Comparison of ENCODE assay signal across 1 cellular context in genomic region chr7:27739301-27739913, GRCh38.
TF ChIP-seq lines count a peak whose summit lies in the region.

No MANE protein-coding gene starts in this region.

TF ChIP-seq in HepG2, 621 proteins besides CTCF, POLR2A, EP300 and RAD21 (continued from another document):
- TF ChIP-seq, protein P1, sequence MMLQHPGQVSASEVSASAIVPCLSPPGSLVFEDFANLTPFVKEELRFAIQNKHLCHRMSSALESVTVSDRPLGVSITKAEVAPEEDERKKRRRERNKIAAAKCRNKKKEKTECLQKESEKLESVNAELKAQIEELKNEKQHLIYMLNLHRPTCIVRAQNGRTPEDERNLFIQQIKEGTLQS (CRISPR knock-in tag; IDR thresholded peaks at IDR 0.05), result no peak
- no peak for TF ChIP-seq SSRP1 (CRISPR knock-in tag; IDR thresholded peaks at IDR 0.05)
- TF ChIP-seq ZNF441 (CRISPR knock-in tag; IDR thresholded peaks at IDR 0.05; ENCODE audit: borderline replicate concordance), result 0 out of 2 replicates have a peak, but pooled peaks have one; percentile 25
- no peak for TF ChIP-seq ZNF510 (CRISPR knock-in tag; IDR thresholded peaks at IDR 0.05; ENCODE audit: low read depth)
- TF ChIP-seq ZNF792 (CRISPR knock-in tag; IDR thresholded peaks at IDR 0.05), result peak; percentile 7; the same call in 1 of the 2 replicates
- TF ChIP-seq, protein P2, sequence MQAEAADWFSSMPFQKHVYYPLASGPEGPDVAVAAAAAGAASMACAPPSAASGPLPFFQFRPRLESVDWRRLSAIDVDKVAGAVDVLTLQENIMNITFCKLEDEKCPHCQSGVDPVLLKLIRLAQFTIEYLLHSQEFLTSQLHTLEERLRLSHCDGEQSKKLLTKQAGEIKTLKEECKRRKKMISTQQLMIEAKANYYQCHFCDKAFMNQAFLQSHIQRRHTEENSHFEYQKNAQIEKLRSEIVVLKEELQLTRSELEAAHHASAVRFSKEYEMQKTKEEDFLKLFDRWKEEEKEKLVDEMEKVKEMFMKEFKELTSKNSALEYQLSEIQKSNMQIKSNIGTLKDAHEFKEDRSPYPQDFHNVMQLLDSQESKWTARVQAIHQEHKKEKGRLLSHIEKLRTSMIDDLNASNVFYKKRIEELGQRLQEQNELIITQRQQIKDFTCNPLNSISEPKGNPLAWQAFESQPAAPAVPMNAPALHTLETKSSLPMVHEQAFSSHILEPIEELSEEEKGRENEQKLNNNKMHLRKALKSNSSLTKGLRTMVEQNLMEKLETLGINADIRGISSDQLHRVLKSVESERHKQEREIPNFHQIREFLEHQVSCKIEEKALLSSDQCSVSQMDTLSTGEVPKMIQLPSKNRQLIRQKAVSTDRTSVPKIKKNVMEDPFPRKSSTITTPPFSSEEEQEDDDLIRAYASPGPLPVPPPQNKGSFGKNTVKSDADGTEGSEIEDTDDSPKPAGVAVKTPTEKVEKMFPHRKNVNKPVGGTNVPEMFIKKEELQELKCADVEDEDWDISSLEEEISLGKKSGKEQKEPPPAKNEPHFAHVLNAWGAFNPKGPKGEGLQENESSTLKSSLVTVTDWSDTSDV (CRISPR knock-in tag; IDR thresholded peaks at IDR 0.05), result no peak
- peak; percentile 20; the same call in 1 of the 2 replicates for TF ChIP-seq KDM1A (CRISPR knock-in tag; IDR thresholded peaks at IDR 0.05)
- no peak for TF ChIP-seq HDAC2 (CRISPR knock-in tag; IDR thresholded peaks at IDR 0.05)
- no peak for TF ChIP-seq LCORL (IDR thresholded peaks at IDR 0.05)
- no peak for TF ChIP-seq LCORL (CRISPR knock-in tag; IDR thresholded peaks at IDR 0.05)
- no peak for TF ChIP-seq TGIF2 (CRISPR knock-in tag; IDR thresholded peaks at IDR 0.05)
- TF ChIP-seq NAIF1 (CRISPR knock-in tag; IDR thresholded peaks at IDR 0.05; ENCODE audit: borderline replicate concordance), result peak; percentile 79; the same call in 1 of the 2 replicates
- 0 out of 2 replicates have a peak, but pooled peaks have one; percentile 37 for TF ChIP-seq ZSCAN30 (CRISPR knock-in tag; IDR thresholded peaks at IDR 0.05)
- TF ChIP-seq BHLHE40 (IDR thresholded peaks at IDR 0.05; ENCODE audit: low read length), result no peak
- TF ChIP-seq IKZF1 (IDR thresholded peaks at IDR 0.05), result no peak
- TF ChIP-seq MZF1 (CRISPR knock-in tag; IDR thresholded peaks at IDR 0.05; ENCODE audit: borderline replicate concordance), result peak; percentile 57; the same call in 1 of the 2 replicates
- no peak for TF ChIP-seq DR1 (CRISPR knock-in tag; IDR thresholded peaks at IDR 0.05)
- 0 out of 2 replicates have a peak, but pooled peaks have one; percentile 15 for TF ChIP-seq ZSCAN29 (CRISPR knock-in tag; conservative IDR thresholded peaks at IDR 0.05)
- TF ChIP-seq ZNF280D (CRISPR knock-in tag; IDR thresholded peaks at IDR 0.05), result 0 out of 2 replicates have a peak, but pooled peaks have one; percentile 54
- peak; percentile 47; the same call in 1 of the 2 replicates for TF ChIP-seq ZNF501 (CRISPR knock-in tag; IDR thresholded peaks at IDR 0.05)
- TF ChIP-seq ARID3A (IDR thresholded peaks at IDR 0.05; ENCODE audit: low read depth, low read length), result 0 out of 2 replicates have a peak, but pooled peaks have one; percentile 37
- no peak for TF ChIP-seq ZNF484 (CRISPR knock-in tag; IDR thresholded peaks at IDR 0.05; ENCODE audit: borderline replicate concordance, low read depth)
- TF ChIP-seq ZNF777 (CRISPR knock-in tag; IDR thresholded peaks at IDR 0.05), result peak; percentile 55; the same call in 1 of the 2 replicates
- no peak for TF ChIP-seq ZNF644 (CRISPR knock-in tag; IDR thresholded peaks at IDR 0.05; ENCODE audit: low read depth)
- TF ChIP-seq ZNF800 (CRISPR knock-in tag; IDR thresholded peaks at IDR 0.05), result no peak
- peak; percentile 29; the same call in 1 of the 2 replicates for TF ChIP-seq ZBTB20 (CRISPR knock-in tag; IDR thresholded peaks at IDR 0.05; ENCODE audit: borderline replicate concordance, low read depth)
- TF ChIP-seq, protein P3, sequence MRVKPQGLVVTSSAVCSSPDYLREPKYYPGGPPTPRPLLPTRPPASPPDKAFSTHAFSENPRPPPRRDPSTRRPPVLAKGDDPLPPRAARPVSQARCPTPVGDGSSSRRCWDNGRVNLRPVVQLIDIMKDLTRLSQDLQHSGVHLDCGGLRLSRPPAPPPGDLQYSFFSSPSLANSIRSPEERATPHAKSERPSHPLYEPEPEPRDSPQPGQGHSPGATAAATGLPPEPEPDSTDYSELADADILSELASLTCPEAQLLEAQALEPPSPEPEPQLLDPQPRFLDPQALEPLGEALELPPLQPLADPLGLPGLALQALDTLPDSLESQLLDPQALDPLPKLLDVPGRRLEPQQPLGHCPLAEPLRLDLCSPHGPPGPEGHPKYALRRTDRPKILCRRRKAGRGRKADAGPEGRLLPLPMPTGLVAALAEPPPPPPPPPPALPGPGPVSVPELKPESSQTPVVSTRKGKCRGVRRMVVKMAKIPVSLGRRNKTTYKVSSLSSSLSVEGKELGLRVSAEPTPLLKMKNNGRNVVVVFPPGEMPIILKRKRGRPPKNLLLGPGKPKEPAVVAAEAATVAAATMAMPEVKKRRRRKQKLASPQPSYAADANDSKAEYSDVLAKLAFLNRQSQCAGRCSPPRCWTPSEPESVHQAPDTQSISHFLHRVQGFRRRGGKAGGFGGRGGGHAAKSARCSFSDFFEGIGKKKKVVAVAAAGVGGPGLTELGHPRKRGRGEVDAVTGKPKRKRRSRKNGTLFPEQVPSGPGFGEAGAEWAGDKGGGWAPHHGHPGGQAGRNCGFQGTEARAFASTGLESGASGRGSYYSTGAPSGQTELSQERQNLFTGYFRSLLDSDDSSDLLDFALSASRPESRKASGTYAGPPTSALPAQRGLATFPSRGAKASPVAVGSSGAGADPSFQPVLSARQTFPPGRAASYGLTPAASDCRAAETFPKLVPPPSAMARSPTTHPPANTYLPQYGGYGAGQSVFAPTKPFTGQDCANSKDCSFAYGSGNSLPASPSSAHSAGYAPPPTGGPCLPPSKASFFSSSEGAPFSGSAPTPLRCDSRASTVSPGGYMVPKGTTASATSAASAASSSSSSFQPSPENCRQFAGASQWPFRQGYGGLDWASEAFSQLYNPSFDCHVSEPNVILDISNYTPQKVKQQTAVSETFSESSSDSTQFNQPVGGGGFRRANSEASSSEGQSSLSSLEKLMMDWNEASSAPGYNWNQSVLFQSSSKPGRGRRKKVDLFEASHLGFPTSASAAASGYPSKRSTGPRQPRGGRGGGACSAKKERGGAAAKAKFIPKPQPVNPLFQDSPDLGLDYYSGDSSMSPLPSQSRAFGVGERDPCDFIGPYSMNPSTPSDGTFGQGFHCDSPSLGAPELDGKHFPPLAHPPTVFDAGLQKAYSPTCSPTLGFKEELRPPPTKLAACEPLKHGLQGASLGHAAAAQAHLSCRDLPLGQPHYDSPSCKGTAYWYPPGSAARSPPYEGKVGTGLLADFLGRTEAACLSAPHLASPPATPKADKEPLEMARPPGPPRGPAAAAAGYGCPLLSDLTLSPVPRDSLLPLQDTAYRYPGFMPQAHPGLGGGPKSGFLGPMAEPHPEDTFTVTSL (CRISPR knock-in tag; IDR thresholded peaks at IDR 0.05; ENCODE audit: borderline replicate concordance), result no peak
- TF ChIP-seq ZNF18 (CRISPR knock-in tag; IDR thresholded peaks at IDR 0.05; ENCODE audit: insufficient replicate concordance), result no peak
- TF ChIP-seq ZNF12 (CRISPR knock-in tag; IDR thresholded peaks at IDR 0.05), result no peak
